ENCODE assay signal across 8 cellular contexts in the genomic region with DNA sequence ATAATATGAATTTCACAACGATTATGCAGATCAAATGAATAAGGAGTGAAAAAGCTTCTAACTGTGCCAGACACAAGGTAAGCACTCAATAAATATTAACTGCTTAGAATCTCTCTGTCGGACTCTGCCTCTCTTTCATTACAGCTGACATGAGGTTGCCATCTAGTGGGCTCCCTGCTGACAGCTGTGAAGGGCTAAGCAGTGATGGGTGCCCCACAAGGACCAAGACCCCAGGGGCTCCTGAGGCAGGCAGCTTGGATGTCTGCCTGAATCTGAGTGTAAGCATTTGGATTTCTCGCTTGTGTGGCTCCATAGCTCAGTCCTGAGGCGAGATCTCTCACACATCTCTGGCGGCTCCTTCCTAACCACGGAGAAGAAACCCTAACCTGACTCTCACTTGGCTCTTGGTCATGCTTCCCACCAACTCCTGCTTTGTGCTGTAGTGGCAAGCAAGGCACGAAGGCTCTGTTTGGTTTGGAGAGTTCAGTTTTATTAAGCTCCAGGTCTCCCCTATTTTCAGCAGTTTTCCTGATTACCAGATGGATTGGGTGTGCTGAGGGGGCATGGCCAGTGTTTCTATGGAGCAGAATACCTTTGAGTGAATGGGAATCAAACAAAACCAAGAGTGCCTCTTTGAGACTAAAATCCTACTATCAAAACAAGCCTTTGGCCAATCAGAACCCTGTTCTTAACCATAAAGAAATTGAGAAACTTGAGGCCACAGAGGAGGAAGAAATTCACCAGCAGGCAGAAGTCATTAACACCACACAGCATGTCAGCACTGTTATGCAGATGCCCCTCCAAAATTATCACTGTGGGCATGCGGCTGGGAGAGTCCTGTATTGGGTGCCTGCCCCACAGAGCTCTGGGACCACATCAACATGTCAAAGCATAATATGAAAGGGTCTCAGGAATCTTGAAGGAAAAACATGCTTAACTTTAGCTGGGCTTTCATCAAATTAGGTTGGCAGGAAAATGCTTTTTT.
DNase-seq lines count a peak whose midpoint lies in the region; ATAC-seq and TF ChIP-seq lines count a peak whose summit lies in the region.

No MANE protein-coding gene starts in this region.

- CTCF ChIA-PET in Panc1 (lab: Charles Lee): no interaction called here

- POLR2A ChIA-PET in Panc1 (lab: Charles Lee): no interaction called here

- no TSS peak for BruUV-seq in Panc1 (replicated peaks; lab: Mats Ljungman, UMichigan)

- H3K36me3 ChIP-seq in Panc1 (ENCODE audit: control insufficient read depth, insufficient read depth, low read length) (no peaks in the 10 kb centered on the region), iPS DF 6.9 (ENCODE audit: control insufficient read depth, insufficient read depth, low read length) (no peaks in the 10 kb centered on the region)

- H3K27ac ChIP-seq in Panc1 (ENCODE audit: low read length) (no peak overlapping the region), iPS DF 6.9 (ENCODE audit: low read length) (peak overlapping the region; percentile 44)

- H3K27me3 ChIP-seq in Panc1 (ENCODE audit: control insufficient read depth, insufficient read depth, low read length) (peaks cover 6% of the 10 kb centered on the region; the same call in 1 of the 2 replicates), iPS DF 6.9 (ENCODE audit: control insufficient read depth, insufficient read depth, low read length) (no peaks in the 10 kb centered on the region)

- DNase-seq in AG08396 (ENCODE audit: low spot score) (peak; percentile 46), GM13976 (ENCODE audit: low spot score) (no peak), Panc1 (ENCODE audit: low read depth, low spot score) (no peak), iPS DF 6.9 (ENCODE audit: low read depth, low spot score) (no peak), GM19240 (ENCODE audit: insufficient read length, low spot score) (no peak), SK-N-DZ (ENCODE audit: low spot score) (no peak), NCI-H1436 (lab: John Stamatoyannopoulos, UW) (no peak), NCI-H345 (lab: John Stamatoyannopoulos, UW) (no peak)

- TF ChIP-seq CTCF in GM13976 (IDR thresholded peaks at IDR 0.05; ENCODE audit: borderline replicate concordance, control extremely low read depth, extremely low read depth, insufficient read depth, missing control alignments) (peak; percentile 36), Panc1 (IDR thresholded peaks at IDR 0.05) (peak; percentile 47)

- in situ Hi-C loops in GM13976 (cut with MboI; ENCODE audit: low sequenced_read_pairs, unreplicated experiment): no loop called here
- in situ Hi-C loops in Panc1 (cut with HindIII; ENCODE audit: low pct_unique_long_range_greater_than_20kb, low sequenced_read_pairs): no loop called here

- H3K4me3 ChIP-seq in Panc1 (ENCODE audit: low read depth in 2 of 2, low read length in 2 of 2): no peak overlapping the region
- H3K4me3 ChIP-seq in iPS DF 6.9 (ENCODE audit: low read length): no peak overlapping the region

- no peaks in the 10 kb centered on the region for H3K4me1 ChIP-seq in Panc1 (ENCODE audit: control insufficient read depth, insufficient read depth, low read length)
- H3K4me1 ChIP-seq in iPS DF 6.9 (ENCODE audit: control insufficient read depth, insufficient read depth, low read length): peaks cover 11% of the 10 kb centered on the region

- no peak for ATAC-seq in Panc1

- no peaks in the 10 kb centered on the region for H3K9me3 ChIP-seq in Panc1 (ENCODE audit: control insufficient read depth, insufficient read depth, low read depth, low read length)
- H3K9me3 ChIP-seq in iPS DF 6.9 (ENCODE audit: control insufficient read depth, insufficient read depth, low read length): no peaks in the 10 kb centered on the region

- intact Hi-C loops in Panc1 (cut with micrococcal nuclease; ENCODE audit: unreplicated experiment): loop anchor here (10.0 kb wide), 1 partner anchor 153 kb away; no protein-coding TSS in a partner anchor

- WGBS in iPS DF 6.9 (ENCODE audit: insufficient coverage, insufficient read length): no CpG with 5 or more reads among the region's 8 CpGs
